ENCODE assay signal across 2 cellular contexts in the genomic region with DNA sequence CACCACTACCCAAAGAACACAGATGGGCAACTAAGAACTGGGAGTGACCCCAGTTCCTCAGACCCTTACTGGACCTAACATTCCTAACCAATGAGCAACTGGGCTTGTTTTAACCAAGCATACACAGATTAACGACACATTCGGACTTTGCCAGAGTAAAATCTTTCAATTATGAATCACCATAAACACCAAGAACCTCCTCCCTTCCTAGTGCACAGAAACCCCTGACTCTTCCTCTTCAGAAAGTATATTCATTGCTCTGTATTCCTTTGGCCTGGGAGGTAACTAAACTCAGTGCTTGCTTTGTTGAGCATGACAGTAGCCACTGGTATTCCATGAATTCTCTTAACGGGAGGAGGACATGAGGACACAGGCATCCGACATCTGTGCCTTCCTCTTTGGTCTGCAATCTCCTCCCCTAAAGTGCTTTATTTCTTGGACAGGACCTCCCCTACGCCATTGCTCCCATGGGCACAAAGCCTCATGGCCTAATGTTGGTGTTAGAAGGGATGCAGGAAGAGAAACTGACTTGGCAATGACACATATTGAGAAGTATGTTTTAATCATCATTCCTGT.
TF ChIP-seq lines count a peak whose summit lies in the region.

No MANE protein-coding gene starts in this region.

TF ChIP-seq in A549, 52 proteins besides CTCF, POLR2A, EP300 and RAD21 (continued from another document):
- TF ChIP-seq, protein P1, sequence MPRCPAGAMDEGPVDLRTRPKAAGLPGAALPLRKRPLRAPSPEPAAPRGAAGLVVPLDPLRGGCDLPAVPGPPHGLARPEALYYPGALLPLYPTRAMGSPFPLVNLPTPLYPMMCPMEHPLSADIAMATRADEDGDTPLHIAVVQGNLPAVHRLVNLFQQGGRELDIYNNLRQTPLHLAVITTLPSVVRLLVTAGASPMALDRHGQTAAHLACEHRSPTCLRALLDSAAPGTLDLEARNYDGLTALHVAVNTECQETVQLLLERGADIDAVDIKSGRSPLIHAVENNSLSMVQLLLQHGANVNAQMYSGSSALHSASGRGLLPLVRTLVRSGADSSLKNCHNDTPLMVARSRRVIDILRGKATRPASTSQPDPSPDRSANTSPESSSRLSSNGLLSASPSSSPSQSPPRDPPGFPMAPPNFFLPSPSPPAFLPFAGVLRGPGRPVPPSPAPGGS (IDR thresholded peaks at IDR 0.05): no peak
- no peak for TF ChIP-seq CHD2 (IDR thresholded peaks at IDR 0.05; ENCODE audit: low read length, partially characterized antibody)
- no peak for TF ChIP-seq ZNF302 (CRISPR knock-in tag; IDR thresholded peaks at IDR 0.05)
- TF ChIP-seq RNF2 (IDR thresholded peaks at IDR 0.05; ENCODE audit: borderline replicate concordance, low read depth): no peak
- no peak for TF ChIP-seq REST (IDR thresholded peaks at IDR 0.05)
- TF ChIP-seq RFX5 (IDR thresholded peaks at IDR 0.05): no peak
- no peak for TF ChIP-seq CBX8 (IDR thresholded peaks at IDR 0.05)
- TF ChIP-seq NR3C1 (IDR thresholded peaks at IDR 0.05): no peak
- no peak for TF ChIP-seq BHLHE40 (IDR thresholded peaks at IDR 0.05; ENCODE audit: low read depth, low read length)
- no peak for TF ChIP-seq PHF8 (IDR thresholded peaks at IDR 0.05; ENCODE audit: borderline replicate concordance, low read depth)
- no peak for TF ChIP-seq RARB (CRISPR knock-in tag; IDR thresholded peaks at IDR 0.05)
- no peak for TF ChIP-seq HEYL (CRISPR knock-in tag; IDR thresholded peaks at IDR 0.05)
- TF ChIP-seq GATA3 (IDR thresholded peaks at IDR 0.05; ENCODE audit: borderline replicate concordance): no peak
- no peak for TF ChIP-seq FOSB (CRISPR knock-in tag; IDR thresholded peaks at IDR 0.05)

TF ChIP-seq in HepG2, 621 proteins besides CTCF, POLR2A, EP300 and RAD21 (continued from another document):
- TF ChIP-seq SNAPC5 (CRISPR knock-in tag; IDR thresholded peaks at IDR 0.05; ENCODE audit: borderline replicate concordance): no peak
- TF ChIP-seq BATF2 (CRISPR knock-in tag; IDR thresholded peaks at IDR 0.05): no peak
- no peak for TF ChIP-seq PTBP1 (IDR thresholded peaks at IDR 0.05; ENCODE audit: low read depth, low read length, poor library complexity, severe bottlenecking)
- no peak for TF ChIP-seq KDM5B (CRISPR knock-in tag; IDR thresholded peaks at IDR 0.05; ENCODE audit: borderline replicate concordance)
- TF ChIP-seq, protein P2, sequence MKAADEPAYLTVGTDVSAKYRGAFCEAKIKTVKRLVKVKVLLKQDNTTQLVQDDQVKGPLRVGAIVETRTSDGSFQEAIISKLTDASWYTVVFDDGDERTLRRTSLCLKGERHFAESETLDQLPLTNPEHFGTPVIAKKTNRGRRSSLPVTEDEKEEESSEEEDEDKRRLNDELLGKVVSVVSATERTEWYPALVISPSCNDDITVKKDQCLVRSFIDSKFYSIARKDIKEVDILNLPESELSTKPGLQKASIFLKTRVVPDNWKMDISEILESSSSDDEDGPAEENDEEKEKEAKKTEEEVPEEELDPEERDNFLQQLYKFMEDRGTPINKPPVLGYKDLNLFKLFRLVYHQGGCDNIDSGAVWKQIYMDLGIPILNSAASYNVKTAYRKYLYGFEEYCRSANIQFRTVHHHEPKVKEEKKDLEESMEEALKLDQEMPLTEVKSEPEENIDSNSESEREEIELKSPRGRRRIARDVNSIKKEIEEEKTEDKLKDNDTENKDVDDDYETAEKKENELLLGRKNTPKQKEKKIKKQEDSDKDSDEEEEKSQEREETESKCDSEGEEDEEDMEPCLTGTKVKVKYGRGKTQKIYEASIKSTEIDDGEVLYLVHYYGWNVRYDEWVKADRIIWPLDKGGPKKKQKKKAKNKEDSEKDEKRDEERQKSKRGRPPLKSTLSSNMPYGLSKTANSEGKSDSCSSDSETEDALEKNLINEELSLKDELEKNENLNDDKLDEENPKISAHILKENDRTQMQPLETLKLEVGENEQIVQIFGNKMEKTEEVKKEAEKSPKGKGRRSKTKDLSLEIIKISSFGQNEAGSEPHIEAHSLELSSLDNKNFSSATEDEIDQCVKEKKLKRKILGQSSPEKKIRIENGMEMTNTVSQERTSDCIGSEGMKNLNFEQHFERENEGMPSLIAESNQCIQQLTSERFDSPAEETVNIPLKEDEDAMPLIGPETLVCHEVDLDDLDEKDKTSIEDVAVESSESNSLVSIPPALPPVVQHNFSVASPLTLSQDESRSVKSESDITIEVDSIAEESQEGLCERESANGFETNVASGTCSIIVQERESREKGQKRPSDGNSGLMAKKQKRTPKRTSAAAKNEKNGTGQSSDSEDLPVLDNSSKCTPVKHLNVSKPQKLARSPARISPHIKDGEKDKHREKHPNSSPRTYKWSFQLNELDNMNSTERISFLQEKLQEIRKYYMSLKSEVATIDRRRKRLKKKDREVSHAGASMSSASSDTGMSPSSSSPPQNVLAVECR (CRISPR knock-in tag; IDR thresholded peaks at IDR 0.05; ENCODE audit: borderline replicate concordance): no peak
- TF ChIP-seq BCLAF1 (IDR thresholded peaks at IDR 0.05): no peak
- TF ChIP-seq KLF16 (CRISPR knock-in tag; IDR thresholded peaks at IDR 0.05): no peak
- no peak for TF ChIP-seq ZNF614 (CRISPR knock-in tag; IDR thresholded peaks at IDR 0.05; ENCODE audit: borderline replicate concordance)
- no peak for TF ChIP-seq ZNF577 (CRISPR knock-in tag; IDR thresholded peaks at IDR 0.05; ENCODE audit: borderline replicate concordance, low read depth)
